ENCODE assay signal across 8 cellular contexts in the genomic region with DNA sequence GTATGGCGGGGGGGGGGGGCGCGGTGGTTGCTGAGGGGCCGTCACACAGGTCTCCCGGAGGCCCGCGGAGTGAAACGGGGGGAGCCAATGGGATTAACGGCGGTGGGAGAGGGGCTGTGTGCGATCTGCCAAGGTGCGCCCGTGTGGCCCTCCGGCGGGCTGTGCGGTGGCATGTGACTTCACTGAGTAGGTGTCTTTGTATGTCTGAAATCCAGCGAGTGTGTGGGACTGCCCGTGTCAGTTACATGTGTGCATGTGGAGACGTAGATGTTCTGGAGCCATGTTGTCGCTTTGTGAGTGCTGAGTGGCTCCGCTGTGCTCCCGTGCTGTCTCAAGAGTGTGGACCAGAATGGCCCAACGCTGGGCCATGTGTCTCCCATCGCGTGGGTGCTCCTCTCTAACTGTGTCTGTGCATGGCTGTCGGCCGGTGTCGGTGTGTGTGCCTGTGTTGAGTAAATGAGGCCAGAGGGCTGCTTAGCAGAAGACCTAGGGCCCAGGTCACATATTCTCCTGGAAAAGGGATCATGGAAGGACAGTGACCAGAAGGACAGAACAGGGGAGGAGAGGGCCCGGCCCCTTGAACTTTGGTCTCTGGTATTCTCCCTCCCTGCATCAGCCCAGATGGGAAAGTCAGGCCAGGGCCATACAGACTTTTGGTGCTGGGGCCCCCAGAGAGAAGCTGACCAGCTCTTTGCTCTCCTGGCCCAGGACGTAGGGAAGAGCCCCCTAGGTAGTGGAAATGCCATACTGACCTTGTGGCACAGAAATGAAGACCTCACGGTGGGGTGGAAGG. TPM values are rescaled to one million over a fixed set of nuclear protein-coding genes. Genes with fewer than 3 reads are reported as not detected.
DNase-seq lines count a peak whose midpoint lies in the region; ATAC-seq and TF ChIP-seq lines count a peak whose summit lies in the region.

No MANE protein-coding gene starts in this region.

- intact Hi-C loops in head of caudate nucleus (cut with DNase I) (no loop called here), psoas muscle (cut with DNase I) (no loop called here)

- H3K4me3 ChIP-seq in WERI-Rb-1 (ENCODE audit: low read depth, low read length) (peak overlapping the region; percentile 76), psoas muscle (peak overlapping the region; percentile 84)

- H3K36me3 ChIP-seq in WERI-Rb-1 (peaks cover 42% of the 10 kb centered on the region), psoas muscle (ENCODE audit: insufficient read depth in 1 of 2, low read depth in 1 of 2) (no peaks in the 10 kb centered on the region)

- 18 to 28% (median 22%) methylated on average over 24 to 31 of the region's 31 CpGs for WGBS in psoas muscle, 3 donors

- peaks cover 26% of the 10 kb centered on the region for H3K4me1 ChIP-seq in psoas muscle
- H3K4me1 ChIP-seq in foreskin keratinocyte: peaks cover 16% of the 10 kb centered on the region

- DNase-seq in NCI-H2227 (lab: John Stamatoyannopoulos, UW; ENCODE audit: unreplicated experiment): peak; percentile 41
- DNase-seq in NCI-H2227 treated with DMSO at 0.1 percent for 48 hours (lab: John Stamatoyannopoulos, UW): no peak
- peak; percentile 44 for DNase-seq in WERI-Rb-1
- peak in 41 of 42 donors; percentile 47 to 90 (median 71) for DNase-seq in head of caudate nucleus
- DNase-seq in psoas muscle: no peak
- DNase-seq in NOMO-1 (lab: John Stamatoyannopoulos, UW; ENCODE audit: unreplicated experiment in 2 of 2): no peak
- DNase-seq in GF-D8 (lab: John Stamatoyannopoulos, UW): no peak
- no peak for DNase-seq in foreskin keratinocyte

- TF ChIP-seq CTCF in WERI-Rb-1 (IDR thresholded peaks at IDR 0.05; ENCODE audit: low read depth, low read length): no peak
- no peak for TF ChIP-seq CTCF in psoas muscle (IDR thresholded peaks at IDR 0.05)
- no peak for TF ChIP-seq CTCF in foreskin keratinocyte (conservative IDR thresholded peaks at IDR 0.05)

- H3K27me3 ChIP-seq in WERI-Rb-1 (ENCODE audit: insufficient read depth, low read depth, severe bottlenecking) (no peaks in the 10 kb centered on the region), psoas muscle (ENCODE audit: insufficient read depth in 3 of 3, low read length in 2 of 3) (peaks cover 0 to 9% (median 0%) of the 10 kb centered on the region in 3 donors), foreskin keratinocyte (peaks cover 1% of the 10 kb centered on the region)

- ATAC-seq in psoas muscle (peak in 1 of 4 donors; percentile 4), foreskin keratinocyte (no peak)

- H3K9me3 ChIP-seq in WERI-Rb-1 (ENCODE audit: severe bottlenecking) (no peaks in the 10 kb centered on the region), psoas muscle (no peaks in the 10 kb centered on the region)

- H3K27ac ChIP-seq in WERI-Rb-1 (peak overlapping the region; percentile 96), psoas muscle (peak overlapping the region; percentile 19), foreskin keratinocyte (no peak overlapping the region)

RNA-seq across cellular contexts. Expression of a gene that starts 1.6 kb away (rescaled TPM):
- total RNA-seq in psoas muscle (100 to 1,000 TPM in 1 of 4 donors, 10 to 100 TPM in 3; 69.0 to 104 (median 77.1) TPM), foreskin keratinocyte (119 and 129 TPM in 2 replicates)
- polyA plus RNA-seq in psoas muscle (10 to 100 TPM; 65.4 to 93.7 (median 87.7) TPM), foreskin keratinocyte (390 and 426 TPM in 2 replicates)

RNA-seq across cellular contexts. Expression of a gene that starts 4.5 kb away (rescaled TPM):
- total RNA-seq in psoas muscle (under 1 TPM in 2 of 4 donors, not detected in 2; 0.11 to 0.24 TPM), foreskin keratinocyte (0.07 and 0.24 TPM in 2 replicates)
- polyA plus RNA-seq in psoas muscle (under 1 TPM in 2 of 3 donors, not detected in 1; 0.05 to 0.06 TPM), foreskin keratinocyte (0.12 and 0.20 TPM in 2 replicates)

RNA-seq across cellular contexts. Expression of a gene that starts 14.8 kb away (rescaled TPM):
- total RNA-seq in psoas muscle: 100 to 1,000 TPM; 104 to 188 (median 132) TPM
- 100 to 1,000 TPM; 113 to 245 (median 176) TPM for polyA plus RNA-seq in psoas muscle
- total RNA-seq in foreskin keratinocyte: 180 and 181 TPM in 2 replicates
- polyA plus RNA-seq in foreskin keratinocyte: 285 and 297 TPM in 2 replicates

RNA-seq across cellular contexts. Expression of a gene that starts 21.5 kb away (rescaled TPM):
- total RNA-seq in psoas muscle (1 to 10 TPM; 2.3 to 4.9 (median 4.0) TPM), foreskin keratinocyte (not detected in 2 replicates)
- polyA plus RNA-seq in psoas muscle (1 to 10 TPM in 1 of 3 donors, under 1 TPM in 2; 0.47 to 1.5 (median 0.91) TPM), foreskin keratinocyte (0.02 TPM in 1 of 2 replicates, not detected in the other)

RNA-seq across cellular contexts. Expression of a gene that starts 43.9 kb away (rescaled TPM):
- 10 to 100 TPM; 72.3 to 86.2 (median 77.1) TPM for total RNA-seq in psoas muscle
- polyA plus RNA-seq in psoas muscle: 100 to 1,000 TPM in 2 of 3 donors, 10 to 100 TPM in 1; 79.2 to 157 (median 104) TPM
- total RNA-seq in foreskin keratinocyte: 52.0 and 52.7 TPM in 2 replicates
- 53.6 and 60.4 TPM in 2 replicates for polyA plus RNA-seq in foreskin keratinocyte

Comparison
In these comparisons a context has a peak if more than half of its experiments do, and no peak if none do; other contexts are left out.
1. DNase-seq: peak in NCI-H2227 (single experiment), WERI-Rb-1 (single experiment) and head of caudate nucleus (41 of 42); none in NCI-H2227 treated with DMSO at 0.1 percent for 48 hours (single experiment), psoas muscle (0 of 2), NOMO-1 (0 of 2), GF-D8 (single experiment) and foreskin keratinocyte (0 of 2).